In genomic region chr6:144488590-144488989, GRCh38 we compare ENCODE assay signal across 15 cellular contexts.
A peak's percentile ranks its signal among the peaks of the same experiment; 100 is the strongest.
DNase-seq lines count a peak whose midpoint lies in the region; ATAC-seq, FAIRE-seq and TF ChIP-seq lines count a peak whose summit lies in the region.
"Had no signal": no experiment of that assay in that cellular context is flagged by ENCODE, and none has a peak within 500 bp of the region (broad histone marks: within the 10 kb centered on the region; RNA-seq: fewer than 3 reads in every experiment).

No MANE protein-coding gene starts in this region.

- no peaks in the 10 kb centered on the region for H4K20me1 ChIP-seq in smooth muscle cell (ENCODE audit: low read depth)
- H4K20me1 ChIP-seq: BLaER1 had no signal

- no peak overlapping the region for H3K27ac Mint-ChIP-seq in stimulated activated memory B cell treated with anti-CD40 and anti-IgM and Interleukin-4, amounts not matched to agents 10 μg/mL and 1 μg/mL and 100 μg/mL, for 72 hours
- H3K27ac Mint-ChIP-seq: CD4-positive, CD25-positive, alpha-beta regulatory T cell had no signal

- peak; percentile 36 for DNase-seq in NCI-H748 (lab: John Stamatoyannopoulos, UW; ENCODE audit: unreplicated experiment)
- DNase-seq in NCI-H748 treated with DMSO at 0.1 percent for 48 hours (lab: John Stamatoyannopoulos, UW), result no peak
- peak; percentile 58 to 80 (median 76) for DNase-seq in body of pancreas
- peak in 4 of 6 donors; percentile 44 to 79 (median 70) for DNase-seq in pancreas
- DNase-seq in smooth muscle cell (lab: John Stamatoyannopoulos, UW; ENCODE audit: unreplicated experiment), result no peak
- DNase-seq in esophagus squamous epithelium (lab: John Stamatoyannopoulos, UW), result no peak
- DNase-seq: 8988T; AML-193; CD4-positive, CD25-positive, alpha-beta regulatory T cell; DMS79; GM23248; H7 had no signal

- H3F3A ChIP-seq in smooth muscle cell (ENCODE audit: low read depth), result no peaks in the 10 kb centered on the region

- peaks cover 6 to 28% of the 10 kb centered on the region in 2 donors for H3K36me3 ChIP-seq in body of pancreas (replicated peaks in 1 of 2; ENCODE audit: insufficient read depth in 1 of 2, low read depth in 2 of 2)
- H3K36me3 ChIP-seq in pancreas, result peaks cover 0 to 58% (median 1%) of the 10 kb centered on the region in 3 donors
- peaks cover 4% of the 10 kb centered on the region for H3K36me3 ChIP-seq in smooth muscle cell (ENCODE audit: low read depth)
- H3K36me3 ChIP-seq in esophagus squamous epithelium, result peaks cover 20 to 91% (median 28%) of the 10 kb centered on the region in 3 donors

- no peaks in the 10 kb centered on the region for H3K9me3 ChIP-seq in body of pancreas
- H3K9me3 ChIP-seq in pancreas, result no peaks in the 10 kb centered on the region
- H3K9me3 ChIP-seq in smooth muscle cell (replicated peaks; ENCODE audit: low read depth), result no peaks in the 10 kb centered on the region
- no peaks in the 10 kb centered on the region for H3K9me3 ChIP-seq in esophagus squamous epithelium

- WGBS in body of pancreas, 2 donors, result 34 to 47% methylated on average over 3 of the region's 3 CpGs
- WGBS in pancreas, 2 donors, result 34 to 40% methylated on average over 3 of the region's 3 CpGs
- WGBS in smooth muscle cell (ENCODE audit: low lambda C conversion rate), result 75% methylated on average over 3 of the region's 3 CpGs
- 86 to 100% methylated on average over 2 to 3 of the region's 3 CpGs for WGBS in esophagus squamous epithelium, 2 donors

- no peak overlapping the region for H2AFZ ChIP-seq in smooth muscle cell (ENCODE audit: low read depth)
- H2AFZ ChIP-seq: GM23248 had no signal

- no peak for TF ChIP-seq POLR2A in body of pancreas (IDR thresholded peaks at IDR 0.05)
- no peak for TF ChIP-seq POLR2A in esophagus squamous epithelium (IDR thresholded peaks at IDR 0.05)

- no peaks in the 10 kb centered on the region for H3K79me2 ChIP-seq in smooth muscle cell (ENCODE audit: low read depth)

- no peak overlapping the region for H3K4me3 Mint-ChIP-seq in stimulated activated memory B cell treated with anti-CD40 and anti-IgM and Interleukin-4, amounts not matched to agents 10 μg/mL and 1 μg/mL and 100 μg/mL, for 72 hours
- H3K4me3 Mint-ChIP-seq: CD4-positive, CD25-positive, alpha-beta regulatory T cell had no signal

- no peak for FAIRE-seq in pancreas (lab: Jason Lieb, UNC)
- FAIRE-seq: GM12891 had no signal

- H3K9me3 Mint-ChIP-seq in stimulated activated memory B cell treated with anti-CD40 and anti-IgM and Interleukin-4, amounts not matched to agents 10 μg/mL and 1 μg/mL and 100 μg/mL, for 72 hours, result no peaks in the 10 kb centered on the region
- H3K9me3 Mint-ChIP-seq: CD4-positive, CD25-positive, alpha-beta regulatory T cell had no signal

- TF ChIP-seq CTCF in body of pancreas (IDR thresholded peaks at IDR 0.05) (no peak), pancreas (IDR thresholded peaks at IDR 0.05) (no peak), smooth muscle cell (IDR thresholded peaks at IDR 0.05; ENCODE audit: borderline replicate concordance, insufficient read depth, poor library complexity, severe bottlenecking) (no peak), esophagus squamous epithelium (IDR thresholded peaks at IDR 0.05) (no peak)

- H3K4me3 ChIP-seq in body of pancreas (no peak overlapping the region), pancreas (no peak overlapping the region), smooth muscle cell (no peak overlapping the region), esophagus squamous epithelium (no peak overlapping the region)
- H3K4me3 ChIP-seq: BLaER1, GM23248 had no signal

- H3K36me3 Mint-ChIP-seq in stimulated activated memory B cell treated with anti-CD40 and anti-IgM and Interleukin-4, amounts not matched to agents 10 μg/mL and 1 μg/mL and 100 μg/mL, for 72 hours, result peaks cover 36% of the 10 kb centered on the region

- peak; percentile 79 for ATAC-seq in body of pancreas
- peak; percentile 73 to 95 (median 90) for ATAC-seq in pancreas
- ATAC-seq in stimulated activated memory B cell treated with anti-CD40 and anti-IgM and Interleukin-4, amounts not matched to agents 10 μg/mL and 1 μg/mL and 100 μg/mL, for 72 hours, result no peak

- no peaks in the 10 kb centered on the region for H3K27me3 Mint-ChIP-seq in stimulated activated memory B cell treated with anti-CD40 and anti-IgM and Interleukin-4, amounts not matched to agents 10 μg/mL and 1 μg/mL and 100 μg/mL, for 72 hours
- H3K27me3 Mint-ChIP-seq: CD4-positive, CD25-positive, alpha-beta regulatory T cell had no signal

- H3K9ac ChIP-seq in smooth muscle cell (ENCODE audit: low read depth), result no peak overlapping the region
- H3K9ac ChIP-seq: BLaER1, GM23248 had no signal

- H3K4me1 Mint-ChIP-seq in stimulated activated memory B cell treated with anti-CD40 and anti-IgM and Interleukin-4, amounts not matched to agents 10 μg/mL and 1 μg/mL and 100 μg/mL, for 72 hours, result no peaks in the 10 kb centered on the region

- H3K4me1 ChIP-seq in body of pancreas (peaks cover 11% of the 10 kb centered on the region), pancreas (peaks cover 0 to 16% (median 7%) of the 10 kb centered on the region in 3 donors), smooth muscle cell (ENCODE audit: low read depth) (no peaks in the 10 kb centered on the region), esophagus squamous epithelium (peaks cover 0 to 12% (median 4%) of the 10 kb centered on the region in 3 donors)
- H3K4me1 ChIP-seq: BLaER1 had no signal

- intact Hi-C loops in body of pancreas (cut with DNase I) (no loop called here), pancreas (cut with DNase I) (loop anchor here in 1 of 3 donors (10.0 kb wide), 1 partner anchor 384 kb away; no protein-coding TSS in a partner anchor), esophagus squamous epithelium (cut with DNase I) (no loop called here)

- no peak overlapping the region for H3K4me2 ChIP-seq in smooth muscle cell
- H3K4me2 ChIP-seq: BLaER1 had no signal

- H3K27me3 ChIP-seq in body of pancreas (no peaks in the 10 kb centered on the region), pancreas (no peaks in the 10 kb centered on the region), smooth muscle cell (ENCODE audit: low read depth) (no peaks in the 10 kb centered on the region), esophagus squamous epithelium (no peaks in the 10 kb centered on the region)
- H3K27me3 ChIP-seq: BLaER1 had no signal

- H3K27ac ChIP-seq in body of pancreas, result peak overlapping the region in 1 of 4 donors; percentile 59
- peak overlapping the region in 1 of 4 donors; percentile 3 for H3K27ac ChIP-seq in pancreas
- no peak overlapping the region for H3K27ac ChIP-seq in smooth muscle cell (ENCODE audit: low read depth)
- H3K27ac ChIP-seq in esophagus squamous epithelium, result no peak overlapping the region
- H3K27ac ChIP-seq: BLaER1, GM23248 had no signal

Comparison
In these comparisons a context has a peak if more than half of its experiments do, and no peak if none do; other contexts are left out.
1. DNase-seq: peak in NCI-H748 (single experiment), body of pancreas (4 of 4) and pancreas (4 of 6); none in NCI-H748 treated with DMSO at 0.1 percent for 48 hours (single experiment), smooth muscle cell (single experiment) and esophagus squamous epithelium (single experiment).